1 cellular context compared by ENCODE assay signal in genomic region chr22:33476206-33476605, GRCh38.
TF ChIP-seq lines count a peak whose summit lies in the region.

No MANE protein-coding gene starts in this region.

TF ChIP-seq in HepG2, 621 proteins besides CTCF, POLR2A, EP300 and RAD21 (continued from another document):
- TF ChIP-seq ZNF691 (CRISPR knock-in tag; IDR thresholded peaks at IDR 0.05; ENCODE audit: borderline replicate concordance, low read depth), result no peak
- TF ChIP-seq ZSCAN12 (CRISPR knock-in tag; IDR thresholded peaks at IDR 0.05), result no peak
- no peak for TF ChIP-seq ARID2 (CRISPR knock-in tag; IDR thresholded peaks at IDR 0.05; ENCODE audit: borderline replicate concordance)
- TF ChIP-seq YEATS2 (CRISPR knock-in tag; IDR thresholded peaks at IDR 0.05; ENCODE audit: borderline replicate concordance), result no peak
- no peak for TF ChIP-seq IKZF5 (CRISPR knock-in tag; IDR thresholded peaks at IDR 0.05)
